ENCODE assay signal across 1 cellular context in the genomic region with DNA sequence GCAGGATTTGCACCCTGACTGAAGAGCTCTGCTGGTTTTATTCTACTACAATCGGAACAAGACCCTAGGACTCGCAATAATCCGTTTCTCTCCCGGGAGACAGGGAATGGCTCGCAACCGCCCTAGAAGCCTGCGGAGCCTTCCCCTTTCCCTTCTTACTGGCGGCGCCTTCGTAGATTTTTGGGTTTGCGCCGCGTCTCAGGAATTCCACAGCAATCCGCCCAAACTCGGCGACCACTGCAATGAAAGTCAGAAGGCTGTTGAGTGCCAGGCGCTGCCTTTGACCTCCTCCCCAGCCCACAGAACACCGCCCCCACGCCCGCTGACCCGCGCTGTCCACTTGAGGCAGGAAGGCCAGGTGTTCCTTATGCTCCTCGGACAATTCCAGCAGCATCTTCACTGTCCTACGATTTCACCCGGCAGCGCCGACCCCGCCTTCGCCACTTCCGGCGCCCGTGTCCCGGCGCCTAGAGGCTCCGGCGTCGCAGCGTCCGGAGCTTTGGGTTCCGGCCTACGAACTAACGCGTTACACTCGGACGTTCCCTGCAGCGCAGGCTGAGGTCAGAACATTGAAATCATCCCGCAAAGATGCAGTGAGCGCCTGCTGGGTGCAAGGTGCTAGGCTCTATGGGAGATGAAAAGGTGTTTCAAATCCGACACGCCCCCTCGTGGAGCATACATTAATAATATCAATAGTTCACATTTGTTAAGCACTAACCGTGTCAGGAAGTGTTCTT.
A peak's percentile ranks its signal among the peaks of the same experiment; 100 is the strongest.
TF ChIP-seq lines count a peak whose summit lies in the region.

A gene (minus strand): TSS at position 439 of the 737 bp plus-strand sequence. CDS start 45 bp downstream, at position 394.

TF ChIP-seq in HepG2, 621 proteins besides CTCF, POLR2A, EP300 and RAD21 (continued from another document and continues in another):
- TF ChIP-seq, protein P1, sequence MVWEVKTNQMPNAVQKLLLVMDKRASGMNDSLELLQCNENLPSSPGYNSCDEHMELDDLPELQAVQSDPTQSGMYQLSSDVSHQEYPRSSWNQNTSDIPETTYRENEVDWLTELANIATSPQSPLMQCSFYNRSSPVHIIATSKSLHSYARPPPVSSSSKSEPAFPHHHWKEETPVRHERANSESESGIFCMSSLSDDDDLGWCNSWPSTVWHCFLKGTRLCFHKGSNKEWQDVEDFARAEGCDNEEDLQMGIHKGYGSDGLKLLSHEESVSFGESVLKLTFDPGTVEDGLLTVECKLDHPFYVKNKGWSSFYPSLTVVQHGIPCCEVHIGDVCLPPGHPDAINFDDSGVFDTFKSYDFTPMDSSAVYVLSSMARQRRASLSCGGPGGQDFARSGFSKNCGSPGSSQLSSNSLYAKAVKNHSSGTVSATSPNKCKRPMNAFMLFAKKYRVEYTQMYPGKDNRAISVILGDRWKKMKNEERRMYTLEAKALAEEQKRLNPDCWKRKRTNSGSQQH (CRISPR knock-in tag; IDR thresholded peaks at IDR 0.05; ENCODE audit: low read depth), result peak; percentile 58; the same call in 1 of the 2 replicates
- TF ChIP-seq KDM5B (CRISPR knock-in tag; IDR thresholded peaks at IDR 0.05; ENCODE audit: borderline replicate concordance), result peak; percentile 87; the same call in 1 of the 2 replicates
- TF ChIP-seq, protein P2, sequence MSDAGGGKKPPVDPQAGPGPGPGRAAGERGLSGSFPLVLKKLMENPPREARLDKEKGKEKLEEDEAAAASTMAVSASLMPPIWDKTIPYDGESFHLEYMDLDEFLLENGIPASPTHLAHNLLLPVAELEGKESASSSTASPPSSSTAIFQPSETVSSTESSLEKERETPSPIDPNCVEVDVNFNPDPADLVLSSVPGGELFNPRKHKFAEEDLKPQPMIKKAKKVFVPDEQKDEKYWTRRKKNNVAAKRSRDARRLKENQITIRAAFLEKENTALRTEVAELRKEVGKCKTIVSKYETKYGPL (CRISPR knock-in tag; IDR thresholded peaks at IDR 0.05), result no peak
- TF ChIP-seq ZNF766 (CRISPR knock-in tag; IDR thresholded peaks at IDR 0.05; ENCODE audit: borderline replicate concordance), result peak; percentile 89
- no peak for TF ChIP-seq ZNF678 (CRISPR knock-in tag; IDR thresholded peaks at IDR 0.05)
- peak; percentile 28; the same call in 1 of the 2 replicates for TF ChIP-seq TBX3 (IDR thresholded peaks at IDR 0.05; ENCODE audit: borderline replicate concordance)
- no peak for TF ChIP-seq PTBP1 (IDR thresholded peaks at IDR 0.05; ENCODE audit: low read depth, low read length, poor library complexity, severe bottlenecking)
- peak; percentile 90; the same call in 1 of the 2 replicates for TF ChIP-seq FOXJ3 (CRISPR knock-in tag; IDR thresholded peaks at IDR 0.05; ENCODE audit: borderline replicate concordance)
- TF ChIP-seq ZNF781 (CRISPR knock-in tag; IDR thresholded peaks at IDR 0.05; ENCODE audit: borderline replicate concordance, not compliant biosample characterization), result peak; percentile 73
- no peak for TF ChIP-seq ZNF235 (CRISPR knock-in tag; IDR thresholded peaks at IDR 0.05; ENCODE audit: borderline replicate concordance)
- peak; percentile 71; the same call in 1 of the 2 replicates for TF ChIP-seq MTF1 (CRISPR knock-in tag; IDR thresholded peaks at IDR 0.05)
- TF ChIP-seq RFX1 (IDR thresholded peaks at IDR 0.05), result no peak
- TF ChIP-seq RBM22 (optimal IDR thresholded peaks at IDR 0.05; ENCODE audit: low read length), result peak; percentile 47
- 0 out of 2 replicates have a peak, but pooled peaks have one; percentile 39 for TF ChIP-seq RELA (CRISPR knock-in tag; IDR thresholded peaks at IDR 0.05)
- peak; percentile 53; the same call in 1 of the 2 replicates for TF ChIP-seq ZNF138 (CRISPR knock-in tag; IDR thresholded peaks at IDR 0.05; ENCODE audit: low read depth)
- TF ChIP-seq ZNF614 (CRISPR knock-in tag; IDR thresholded peaks at IDR 0.05; ENCODE audit: borderline replicate concordance), result peak; percentile 97
- TF ChIP-seq, protein P3, sequence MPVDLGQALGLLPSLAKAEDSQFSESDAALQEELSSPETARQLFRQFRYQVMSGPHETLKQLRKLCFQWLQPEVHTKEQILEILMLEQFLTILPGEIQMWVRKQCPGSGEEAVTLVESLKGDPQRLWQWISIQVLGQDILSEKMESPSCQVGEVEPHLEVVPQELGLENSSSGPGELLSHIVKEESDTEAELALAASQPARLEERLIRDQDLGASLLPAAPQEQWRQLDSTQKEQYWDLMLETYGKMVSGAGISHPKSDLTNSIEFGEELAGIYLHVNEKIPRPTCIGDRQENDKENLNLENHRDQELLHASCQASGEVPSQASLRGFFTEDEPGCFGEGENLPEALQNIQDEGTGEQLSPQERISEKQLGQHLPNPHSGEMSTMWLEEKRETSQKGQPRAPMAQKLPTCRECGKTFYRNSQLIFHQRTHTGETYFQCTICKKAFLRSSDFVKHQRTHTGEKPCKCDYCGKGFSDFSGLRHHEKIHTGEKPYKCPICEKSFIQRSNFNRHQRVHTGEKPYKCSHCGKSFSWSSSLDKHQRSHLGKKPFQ (CRISPR knock-in tag; IDR thresholded peaks at IDR 0.05; ENCODE audit: insufficient replicate concordance), result no peak
- TF ChIP-seq KMT2B (CRISPR knock-in tag; IDR thresholded peaks at IDR 0.05), result peak; percentile 99
- TF ChIP-seq HNRNPLL (IDR thresholded peaks at IDR 0.05; ENCODE audit: low read depth, low read length, poor library complexity, severe bottlenecking), result peak; percentile 87
- TF ChIP-seq, protein P4, sequence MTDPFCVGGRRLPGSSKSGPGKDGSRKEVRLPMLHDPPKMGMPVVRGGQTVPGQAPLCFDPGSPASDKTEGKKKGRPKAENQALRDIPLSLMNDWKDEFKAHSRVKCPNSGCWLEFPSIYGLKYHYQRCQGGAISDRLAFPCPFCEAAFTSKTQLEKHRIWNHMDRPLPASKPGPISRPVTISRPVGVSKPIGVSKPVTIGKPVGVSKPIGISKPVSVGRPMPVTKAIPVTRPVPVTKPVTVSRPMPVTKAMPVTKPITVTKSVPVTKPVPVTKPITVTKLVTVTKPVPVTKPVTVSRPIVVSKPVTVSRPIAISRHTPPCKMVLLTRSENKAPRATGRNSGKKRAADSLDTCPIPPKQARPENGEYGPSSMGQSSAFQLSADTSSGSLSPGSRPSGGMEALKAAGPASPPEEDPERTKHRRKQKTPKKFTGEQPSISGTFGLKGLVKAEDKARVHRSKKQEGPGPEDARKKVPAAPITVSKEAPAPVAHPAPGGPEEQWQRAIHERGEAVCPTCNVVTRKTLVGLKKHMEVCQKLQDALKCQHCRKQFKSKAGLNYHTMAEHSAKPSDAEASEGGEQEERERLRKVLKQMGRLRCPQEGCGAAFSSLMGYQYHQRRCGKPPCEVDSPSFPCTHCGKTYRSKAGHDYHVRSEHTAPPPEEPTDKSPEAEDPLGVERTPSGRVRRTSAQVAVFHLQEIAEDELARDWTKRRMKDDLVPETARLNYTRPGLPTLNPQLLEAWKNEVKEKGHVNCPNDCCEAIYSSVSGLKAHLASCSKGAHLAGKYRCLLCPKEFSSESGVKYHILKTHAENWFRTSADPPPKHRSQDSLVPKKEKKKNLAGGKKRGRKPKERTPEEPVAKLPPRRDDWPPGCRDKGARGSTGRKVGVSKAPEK (CRISPR knock-in tag; IDR thresholded peaks at IDR 0.05; ENCODE audit: borderline replicate concordance), result peak; percentile 23; the same call in 1 of the 2 replicates
- no peak for TF ChIP-seq HOXA7 (CRISPR knock-in tag; IDR thresholded peaks at IDR 0.05)
- TF ChIP-seq ZNF232 (CRISPR knock-in tag; IDR thresholded peaks at IDR 0.05; ENCODE audit: borderline replicate concordance), result peak; percentile 90; the same call in 1 of the 2 replicates
- TF ChIP-seq, protein P5, sequence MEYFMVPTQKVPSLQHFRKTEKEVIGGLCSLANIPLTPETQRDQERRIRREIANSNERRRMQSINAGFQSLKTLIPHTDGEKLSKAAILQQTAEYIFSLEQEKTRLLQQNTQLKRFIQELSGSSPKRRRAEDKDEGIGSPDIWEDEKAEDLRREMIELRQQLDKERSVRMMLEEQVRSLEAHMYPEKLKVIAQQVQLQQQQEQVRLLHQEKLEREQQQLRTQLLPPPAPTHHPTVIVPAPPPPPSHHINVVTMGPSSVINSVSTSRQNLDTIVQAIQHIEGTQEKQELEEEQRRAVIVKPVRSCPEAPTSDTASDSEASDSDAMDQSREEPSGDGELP (IDR thresholded peaks at IDR 0.05; ENCODE audit: borderline replicate concordance, low read depth), result peak; percentile 33; the same call in 1 of the 2 replicates
- TF ChIP-seq ZNF850 (CRISPR knock-in tag; conservative IDR thresholded peaks at IDR 0.05), result no peak
- no peak for TF ChIP-seq MIER3 (CRISPR knock-in tag; IDR thresholded peaks at IDR 0.05; ENCODE audit: borderline replicate concordance)
- TF ChIP-seq, protein P6, sequence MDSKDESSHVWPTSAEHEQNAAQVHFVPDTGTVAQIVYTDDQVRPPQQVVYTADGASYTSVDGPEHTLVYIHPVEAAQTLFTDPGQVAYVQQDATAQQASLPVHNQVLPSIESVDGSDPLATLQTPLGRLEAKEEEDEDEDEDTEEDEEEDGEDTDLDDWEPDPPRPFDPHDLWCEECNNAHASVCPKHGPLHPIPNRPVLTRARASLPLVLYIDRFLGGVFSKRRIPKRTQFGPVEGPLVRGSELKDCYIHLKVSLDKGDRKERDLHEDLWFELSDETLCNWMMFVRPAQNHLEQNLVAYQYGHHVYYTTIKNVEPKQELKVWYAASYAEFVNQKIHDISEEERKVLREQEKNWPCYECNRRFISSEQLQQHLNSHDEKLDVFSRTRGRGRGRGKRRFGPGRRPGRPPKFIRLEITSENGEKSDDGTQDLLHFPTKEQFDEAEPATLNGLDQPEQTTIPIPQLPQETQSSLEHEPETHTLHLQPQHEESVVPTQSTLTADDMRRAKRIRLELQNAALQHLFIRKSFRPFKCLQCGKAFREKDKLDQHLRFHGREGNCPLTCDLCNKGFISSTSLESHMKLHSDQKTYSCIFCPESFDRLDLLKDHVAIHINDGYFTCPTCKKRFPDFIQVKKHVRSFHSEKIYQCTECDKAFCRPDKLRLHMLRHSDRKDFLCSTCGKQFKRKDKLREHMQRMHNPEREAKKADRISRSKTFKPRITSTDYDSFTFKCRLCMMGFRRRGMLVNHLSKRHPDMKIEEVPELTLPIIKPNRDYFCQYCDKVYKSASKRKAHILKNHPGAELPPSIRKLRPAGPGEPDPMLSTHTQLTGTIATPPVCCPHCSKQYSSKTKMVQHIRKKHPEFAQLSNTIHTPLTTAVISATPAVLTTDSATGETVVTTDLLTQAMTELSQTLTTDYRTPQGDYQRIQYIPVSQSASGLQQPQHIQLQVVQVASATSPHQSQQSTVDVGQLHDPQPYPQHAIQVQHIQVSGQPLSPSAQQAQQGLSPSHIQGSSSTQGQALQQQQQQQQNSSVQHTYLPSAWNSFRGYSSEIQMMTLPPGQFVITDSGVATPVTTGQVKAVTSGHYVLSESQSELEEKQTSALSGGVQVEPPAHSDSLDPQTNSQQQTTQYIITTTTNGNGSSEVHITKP (CRISPR knock-in tag; IDR thresholded peaks at IDR 0.05; ENCODE audit: low read depth), result peak; percentile 57; the same call in 1 of the 2 replicates
- TF ChIP-seq SMYD3 (CRISPR knock-in tag; IDR thresholded peaks at IDR 0.05), result peak; percentile 78; the same call in 1 of the 2 replicates
- TF ChIP-seq ZNF816 (CRISPR knock-in tag; IDR thresholded peaks at IDR 0.05; ENCODE audit: borderline replicate concordance), result peak; percentile 47; the same call in 1 of the 2 replicates
- TF ChIP-seq, protein P7, sequence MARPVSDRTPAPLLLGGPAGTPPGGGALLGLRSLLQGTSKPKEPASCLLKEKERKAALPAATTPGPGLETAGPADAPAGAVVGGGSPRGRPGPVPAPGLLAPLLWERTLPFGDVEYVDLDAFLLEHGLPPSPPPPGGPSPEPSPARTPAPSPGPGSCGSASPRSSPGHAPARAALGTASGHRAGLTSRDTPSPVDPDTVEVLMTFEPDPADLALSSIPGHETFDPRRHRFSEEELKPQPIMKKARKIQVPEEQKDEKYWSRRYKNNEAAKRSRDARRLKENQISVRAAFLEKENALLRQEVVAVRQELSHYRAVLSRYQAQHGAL (CRISPR knock-in tag; IDR thresholded peaks at IDR 0.05; ENCODE audit: not compliant biosample characterization), result no peak
- peak; percentile 92; the same call in 1 of the 2 replicates for TF ChIP-seq MTA1 (CRISPR knock-in tag; IDR thresholded peaks at IDR 0.05; ENCODE audit: borderline replicate concordance)
- TF ChIP-seq PHF8 (CRISPR knock-in tag; IDR thresholded peaks at IDR 0.05), result peak; percentile 90
- peak; percentile 70; the same call in 1 of the 2 replicates for TF ChIP-seq ZFP90 (CRISPR knock-in tag; IDR thresholded peaks at IDR 0.05; ENCODE audit: borderline replicate concordance)
- TF ChIP-seq BHLHE40 (IDR thresholded peaks at IDR 0.05; ENCODE audit: low read length), result peak; percentile 61; the same call in 1 of the 2 replicates
- TF ChIP-seq, protein P8, sequence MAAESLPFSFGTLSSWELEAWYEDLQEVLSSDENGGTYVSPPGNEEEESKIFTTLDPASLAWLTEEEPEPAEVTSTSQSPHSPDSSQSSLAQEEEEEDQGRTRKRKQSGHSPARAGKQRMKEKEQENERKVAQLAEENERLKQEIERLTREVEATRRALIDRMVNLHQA (CRISPR knock-in tag; IDR thresholded peaks at IDR 0.05), result no peak
- TF ChIP-seq ZNF776 (CRISPR knock-in tag; IDR thresholded peaks at IDR 0.05), result no peak; the same call in 1 of the 2 replicates
- TF ChIP-seq RFX5 (IDR thresholded peaks at IDR 0.05; ENCODE audit: low read depth, low read length), result peak; percentile 54; the same call in 1 of the 2 replicates
- peak; percentile 53; the same call in 1 of the 2 replicates for TF ChIP-seq ZBTB20 (CRISPR knock-in tag; IDR thresholded peaks at IDR 0.05; ENCODE audit: borderline replicate concordance, low read depth)
- TF ChIP-seq ASH2L (IDR thresholded peaks at IDR 0.05; ENCODE audit: insufficient read length, low read depth, low read length), result peak; percentile 99
- peak; percentile 69; the same call in 1 of the 2 replicates for TF ChIP-seq ZKSCAN1 (IDR thresholded peaks at IDR 0.05; ENCODE audit: low read length)
- no peak for TF ChIP-seq ZNF30 (CRISPR knock-in tag; IDR thresholded peaks at IDR 0.05)
- peak; percentile 90 for TF ChIP-seq ISL2 (CRISPR knock-in tag; IDR thresholded peaks at IDR 0.05)
